26 cellular contexts compared by ENCODE assay signal in genomic region chr1:13851726-13852125, GRCh38.
"Had no signal": no experiment of that assay in that cellular context is flagged by ENCODE, and none has a peak within 500 bp of the region (broad histone marks: within the 10 kb centered on the region; RNA-seq: fewer than 3 reads in every experiment).

No MANE protein-coding gene starts in this region.

- H3K27me3 ChIP-seq: colonic mucosa, dorsolateral prefrontal cortex, esophagus muscularis mucosa, gastrocnemius medialis, gastroesophageal sphincter, heart right ventricle had no signal

- FAIRE-seq: endometrium, endothelial cell of umbilical vein, frontal cortex had no signal

- DNase-seq: colonic mucosa; cortex of kidney; dermis blood vessel endothelial cell; dorsolateral prefrontal cortex; effector CD4-positive, alpha-beta T cell; effector CD8-positive, alpha-beta T cell; effector memory CD4-positive, alpha-beta T cell; effector memory CD8-positive, alpha-beta T cell; endodermal cell; erythroblast; esophagus squamous epithelium; foreskin fibroblast; foreskin keratinocyte; foreskin melanocyte; gastrocnemius medialis; glutamatergic neuron; heart left ventricle; heart right ventricle had no signal

- H3K9me3 ChIP-seq: colonic mucosa, esophagus muscularis mucosa, gastrocnemius medialis had no signal

- ATAC-seq: effector memory CD8-positive, alpha-beta T cell; esophagus mucosa; foreskin keratinocyte; gastrocnemius medialis; gastroesophageal sphincter; heart left ventricle; heart right ventricle had no signal

- H3K36me3 ChIP-seq: colonic mucosa, esophagus muscularis mucosa, esophagus squamous epithelium, gastrocnemius medialis, gastroesophageal sphincter, heart left ventricle, heart right ventricle had no signal

- H3K4me1 ChIP-seq: colonic mucosa, esophagus muscularis mucosa, esophagus squamous epithelium, foreskin keratinocyte, gastrocnemius medialis, gastroesophageal sphincter, heart left ventricle, heart right ventricle had no signal

- H3K4me3 ChIP-seq: colonic mucosa, coronary artery, dorsolateral prefrontal cortex, esophagus muscularis mucosa, esophagus squamous epithelium, gastrocnemius medialis, gastroesophageal sphincter, heart left ventricle, heart right ventricle had no signal

- H3K27ac ChIP-seq: colonic mucosa, coronary artery, dorsolateral prefrontal cortex, epithelial cell of prostate, esophagus muscularis mucosa, esophagus squamous epithelium, foreskin keratinocyte, gastrocnemius medialis, gastroesophageal sphincter, heart left ventricle, heart right ventricle had no signal
